In the genomic region with DNA sequence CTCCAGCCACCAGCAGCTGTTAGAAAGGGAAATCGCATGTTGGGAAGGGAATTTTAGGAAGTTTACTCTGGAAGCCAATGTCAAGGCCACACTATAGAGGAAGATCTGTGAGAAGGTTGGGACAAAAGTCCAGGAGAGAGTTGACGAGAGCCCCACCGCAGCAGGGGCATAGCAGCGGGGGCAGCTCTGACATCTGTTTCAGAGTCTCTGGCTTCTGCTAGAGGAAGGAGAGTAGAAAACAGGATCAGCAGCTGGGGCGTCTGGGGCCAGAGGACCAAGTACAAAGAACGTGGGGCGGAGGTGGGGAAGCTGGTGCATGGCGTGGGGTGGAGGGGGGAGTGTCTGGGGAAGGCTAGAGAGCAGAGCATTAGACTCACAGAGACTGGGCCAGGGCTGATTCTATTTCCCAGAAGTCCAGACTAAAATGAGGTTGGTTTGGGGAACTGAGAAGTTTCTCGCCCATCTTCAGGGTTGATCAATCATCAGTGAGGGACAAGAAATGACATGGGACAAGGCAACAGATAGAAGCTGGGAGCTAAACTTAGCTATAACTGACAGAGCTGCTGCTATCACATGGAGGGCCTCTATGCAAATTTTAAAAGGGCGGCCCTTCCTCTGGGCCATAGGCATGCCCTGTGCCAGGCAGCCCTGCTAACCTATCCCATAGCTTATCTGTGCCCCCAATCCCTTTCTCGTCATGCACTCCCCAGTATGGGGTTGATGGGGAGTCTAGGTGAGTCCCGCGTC, we compare ENCODE assay signal across 9 cellular contexts. TPM values are rescaled to one million over a fixed set of nuclear protein-coding genes. Genes with fewer than 3 reads are reported as not detected.
A peak's percentile ranks its signal among the peaks of the same experiment; 100 is the strongest.
DNase-seq lines count a peak whose midpoint lies in the region; ATAC-seq, FAIRE-seq and TF ChIP-seq lines count a peak whose summit lies in the region.
"Had no signal": no experiment of that assay in that cellular context is flagged by ENCODE, and none has a peak within 500 bp of the region (broad histone marks: within the 10 kb centered on the region; RNA-seq: fewer than 3 reads in every experiment).

No MANE protein-coding gene starts in this region.

- no peak for FAIRE-seq in H54 (lab: Jason Lieb, UNC)

- no peak for TF ChIP-seq POLR2A in H54 (IDR thresholded peaks at IDR 0.05; ENCODE audit: low read depth, low read length)

- peak overlapping the region; percentile 73 to 96 (median 92) for H3K4me3 Mint-ChIP-seq in CD4-positive, alpha-beta memory T cell

- H3K27me3 ChIP-seq in CD4-positive, alpha-beta memory T cell (ENCODE audit: insufficient read depth, low read length), result no peaks in the 10 kb centered on the region
- H3K27me3 ChIP-seq in thoracic aorta (replicated peaks; ENCODE audit: insufficient read depth), result no peaks in the 10 kb centered on the region
- H3K27me3 ChIP-seq: SJSA1 had no signal

- intact Hi-C loops in CD4-positive, alpha-beta memory T cell (cut with micrococcal nuclease), result loop anchor here (2.0 kb wide), 2 partner anchors 43 to 51 kb away; partner anchors contain the start of gene SPNS1

- H3K36me3 Mint-ChIP-seq in CD4-positive, alpha-beta memory T cell, result peaks cover 12 to 27% of the 10 kb centered on the region in 2 donors

- peaks cover 12% of the 10 kb centered on the region for H3K4me1 ChIP-seq in CD4-positive, alpha-beta memory T cell (ENCODE audit: insufficient read depth, low read length)
- peaks cover 3 to 13% of the 10 kb centered on the region in 2 donors for H3K4me1 ChIP-seq in thoracic aorta (ENCODE audit: control insufficient read depth in 1 of 2, low read depth in 2 of 2)

- peaks cover 6% of the 10 kb centered on the region for H3K36me3 ChIP-seq in CD4-positive, alpha-beta memory T cell (ENCODE audit: insufficient read depth, low read length)
- H3K36me3 ChIP-seq in SK-N-MC (ENCODE audit: insufficient read depth, low read length) (no peaks in the 10 kb centered on the region), thoracic aorta (peaks cover under 1% of the 10 kb centered on the region)

- no peak for TF ChIP-seq CTCF in thoracic aorta (IDR thresholded peaks at IDR 0.05)

- CTCF ChIA-PET in CD4-positive, alpha-beta memory T cell (lab: Charles Lee; ENCODE audit: partially characterized antibody), result interaction anchor here (1.0 to 3.8 kb wide), 4 partner anchors 13 to 61 kb away, joined by 3 to 20 read pairs (median 4); no protein-coding TSS in a partner anchor

- peaks cover 0 to 2% (median 0%) of the 10 kb centered on the region in 8 donors for H3K9me3 Mint-ChIP-seq in CD4-positive, alpha-beta memory T cell

- no peak for DNase-seq in CD4-positive, alpha-beta memory T cell
- DNase-seq in SK-N-MC (ENCODE audit: low read depth, low spot score) (no peak), thoracic aorta (ENCODE audit: low spot score) (no peak), H54 (ENCODE audit: insufficient read length, low spot score) (no peak), DMS153 (lab: John Stamatoyannopoulos, UW) (no peak)

- H3K9ac ChIP-seq in SK-N-MC (ENCODE audit: insufficient read length), result no peak overlapping the region

- H3K9me3 ChIP-seq in CD4-positive, alpha-beta memory T cell (ENCODE audit: control insufficient read depth in 1 of 2, low read length in 2 of 2), result no peaks in the 10 kb centered on the region
- no peaks in the 10 kb centered on the region for H3K9me3 ChIP-seq in SK-N-MC (ENCODE audit: low read depth, low read length)
- H3K9me3 ChIP-seq in thoracic aorta, result no peaks in the 10 kb centered on the region
- H3K9me3 ChIP-seq: SJSA1 had no signal

- peak; percentile 63 for ATAC-seq in GM19043 (IDR thresholded peaks at IDR 0.05; ENCODE audit: low read depth, unreplicated experiment)
- peak; percentile 53 for ATAC-seq in HG03103 (IDR thresholded peaks at IDR 0.05; ENCODE audit: low read depth, unreplicated experiment)
- ATAC-seq in thoracic aorta (ENCODE audit: insufficient number of reproducible peaks, low FRiP score, low read depth), result no peak

- H3K4me1 Mint-ChIP-seq in CD4-positive, alpha-beta memory T cell, result peaks cover 9 to 27% (median 15%) of the 10 kb centered on the region in 4 donors

- H3K27me3 Mint-ChIP-seq in CD4-positive, alpha-beta memory T cell, result no peaks in the 10 kb centered on the region

- peak overlapping the region; percentile 63 to 99 (median 96) for H3K27ac Mint-ChIP-seq in CD4-positive, alpha-beta memory T cell

- no peak overlapping the region for H3K4me3 ChIP-seq in CD4-positive, alpha-beta memory T cell (ENCODE audit: low read length in 2 of 2)
- H3K4me3 ChIP-seq in SK-N-MC, result peak overlapping the region; percentile 85
- H3K4me3 ChIP-seq in iPS-11a (ENCODE audit: low read depth, low read length), result peak overlapping the region; percentile 56
- peak overlapping the region; percentile 81 for H3K4me3 ChIP-seq in thoracic aorta

- peak overlapping the region; percentile 93 for H3K27ac ChIP-seq in CD4-positive, alpha-beta memory T cell (ENCODE audit: low read depth, low read length)
- H3K27ac ChIP-seq in SK-N-MC (no peak overlapping the region), thoracic aorta (peak overlapping the region in 1 of 2 donors; percentile 99)
- H3K27ac ChIP-seq: SJSA1 had no signal

- POLR2A ChIA-PET in CD4-positive, alpha-beta memory T cell (lab: Charles Lee; ENCODE audit: partially characterized antibody), result interaction anchor here (0.9 to 3.4 kb wide), 9 partner anchors 13 to 101 kb away, joined by 3 to 28 read pairs (median 5); partner anchors contain the start of genes ATXN2L, NFATC2IP, SH2B1 and SPNS1

RNA-seq across cellular contexts. Expression of gene RABEP2, which starts 1.2 kb away (rescaled TPM):
- total RNA-seq in CD4-positive, alpha-beta memory T cell, result 10 to 100 TPM; 25.7 to 29.0 TPM
- 1 to 10 TPM; 3.1 to 5.1 TPM for polyA plus RNA-seq in CD4-positive, alpha-beta memory T cell
- 10 to 100 TPM; 18.3 to 62.0 TPM for total RNA-seq in thoracic aorta

RNA-seq across cellular contexts. Expression of gene CD19, which starts 7.9 kb away (rescaled TPM):
- not detected for total RNA-seq in CD4-positive, alpha-beta memory T cell
- 1 to 10 TPM in 1 of 2 donors, under 1 TPM in 1; 0.27 to 1.4 TPM for polyA plus RNA-seq in CD4-positive, alpha-beta memory T cell
- total RNA-seq in thoracic aorta, result not detected
- total RNA-seq: SJSA1 had no signal

RNA-seq across cellular contexts. Expression of gene NFATC2IP, which starts 26.9 kb away (rescaled TPM):
- 100 to 1,000 TPM; 105 to 115 TPM for total RNA-seq in CD4-positive, alpha-beta memory T cell
- 10 to 100 TPM; 29.3 to 30.1 TPM for polyA plus RNA-seq in CD4-positive, alpha-beta memory T cell
- 10 to 100 TPM; 38.4 to 45.5 TPM for total RNA-seq in thoracic aorta

RNA-seq across cellular contexts. Expression of gene ATP2A1, which starts 45.5 kb away (rescaled TPM):
- under 1 TPM; 0.67 to 0.94 TPM for total RNA-seq in CD4-positive, alpha-beta memory T cell
- polyA plus RNA-seq in CD4-positive, alpha-beta memory T cell, result not detected
- under 1 TPM; 0.41 to 0.42 TPM for total RNA-seq in thoracic aorta

RNA-seq across cellular contexts. Expression of gene SPNS1, which starts 50.8 kb away (rescaled TPM):
- 10 to 100 TPM; 31.0 to 34.4 TPM for total RNA-seq in CD4-positive, alpha-beta memory T cell
- polyA plus RNA-seq in CD4-positive, alpha-beta memory T cell, result 10 to 100 TPM; 28.2 to 30.4 TPM
- 10 to 100 TPM; 21.9 to 36.6 TPM for total RNA-seq in thoracic aorta

Comparison
In these comparisons a context has a peak if more than half of its experiments do, and no peak if none do; other contexts are left out.
1. H3K4me3 ChIP-seq: peak in SK-N-MC (single experiment), iPS-11a (single experiment) and thoracic aorta (single experiment); none in CD4-positive, alpha-beta memory T cell (0 of 2).